ENCODE assay signal across 1 cellular context in the genomic region with DNA sequence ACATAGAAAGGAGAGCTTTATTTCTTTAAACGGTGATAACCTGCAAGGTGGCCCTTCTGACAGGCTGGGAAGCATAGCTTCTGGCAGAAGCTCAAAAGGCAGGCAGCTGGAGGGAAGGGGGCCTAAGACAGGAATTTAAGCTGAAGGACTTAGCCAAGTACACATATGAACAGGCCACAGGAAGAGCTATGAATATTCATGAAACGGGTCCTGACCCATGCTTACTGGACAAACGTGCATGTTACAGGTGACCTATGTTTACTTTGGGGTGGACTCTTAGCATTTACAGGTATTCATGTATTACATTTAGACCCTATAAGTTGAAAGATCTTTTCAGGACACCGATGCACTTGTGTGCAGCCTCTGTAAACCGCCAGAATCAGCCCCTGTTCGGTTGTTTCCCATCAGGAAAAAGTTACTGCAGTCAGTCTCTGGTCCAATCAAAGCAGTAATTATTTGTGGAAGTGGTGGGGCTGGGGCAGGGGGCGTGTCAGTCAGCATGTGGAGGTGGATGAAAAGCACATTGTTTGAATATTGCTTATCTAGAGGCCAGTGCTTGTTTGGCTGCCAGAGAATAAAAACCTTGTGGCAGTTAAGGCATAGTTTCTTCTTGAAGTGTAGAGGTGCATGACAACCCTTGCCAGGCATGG.
TF ChIP-seq lines count a peak whose summit lies in the region.

No MANE protein-coding gene starts in this region.

TF ChIP-seq in HepG2, 621 proteins besides CTCF, POLR2A, EP300 and RAD21 (continued from another document and continues in another):
- TF ChIP-seq ZNF232 (CRISPR knock-in tag; IDR thresholded peaks at IDR 0.05; ENCODE audit: borderline replicate concordance) = no peak
- TF ChIP-seq, protein P1, sequence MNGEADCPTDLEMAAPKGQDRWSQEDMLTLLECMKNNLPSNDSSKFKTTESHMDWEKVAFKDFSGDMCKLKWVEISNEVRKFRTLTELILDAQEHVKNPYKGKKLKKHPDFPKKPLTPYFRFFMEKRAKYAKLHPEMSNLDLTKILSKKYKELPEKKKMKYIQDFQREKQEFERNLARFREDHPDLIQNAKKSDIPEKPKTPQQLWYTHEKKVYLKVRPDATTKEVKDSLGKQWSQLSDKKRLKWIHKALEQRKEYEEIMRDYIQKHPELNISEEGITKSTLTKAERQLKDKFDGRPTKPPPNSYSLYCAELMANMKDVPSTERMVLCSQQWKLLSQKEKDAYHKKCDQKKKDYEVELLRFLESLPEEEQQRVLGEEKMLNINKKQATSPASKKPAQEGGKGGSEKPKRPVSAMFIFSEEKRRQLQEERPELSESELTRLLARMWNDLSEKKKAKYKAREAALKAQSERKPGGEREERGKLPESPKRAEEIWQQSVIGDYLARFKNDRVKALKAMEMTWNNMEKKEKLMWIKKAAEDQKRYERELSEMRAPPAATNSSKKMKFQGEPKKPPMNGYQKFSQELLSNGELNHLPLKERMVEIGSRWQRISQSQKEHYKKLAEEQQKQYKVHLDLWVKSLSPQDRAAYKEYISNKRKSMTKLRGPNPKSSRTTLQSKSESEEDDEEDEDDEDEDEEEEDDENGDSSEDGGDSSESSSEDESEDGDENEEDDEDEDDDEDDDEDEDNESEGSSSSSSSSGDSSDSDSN (CRISPR knock-in tag; IDR thresholded peaks at IDR 0.05) = 0 out of 2 replicates have a peak, but pooled peaks have one; percentile 33
- no peak for TF ChIP-seq RFXAP (CRISPR knock-in tag; IDR thresholded peaks at IDR 0.05; ENCODE audit: borderline replicate concordance)
- TF ChIP-seq, protein P2, sequence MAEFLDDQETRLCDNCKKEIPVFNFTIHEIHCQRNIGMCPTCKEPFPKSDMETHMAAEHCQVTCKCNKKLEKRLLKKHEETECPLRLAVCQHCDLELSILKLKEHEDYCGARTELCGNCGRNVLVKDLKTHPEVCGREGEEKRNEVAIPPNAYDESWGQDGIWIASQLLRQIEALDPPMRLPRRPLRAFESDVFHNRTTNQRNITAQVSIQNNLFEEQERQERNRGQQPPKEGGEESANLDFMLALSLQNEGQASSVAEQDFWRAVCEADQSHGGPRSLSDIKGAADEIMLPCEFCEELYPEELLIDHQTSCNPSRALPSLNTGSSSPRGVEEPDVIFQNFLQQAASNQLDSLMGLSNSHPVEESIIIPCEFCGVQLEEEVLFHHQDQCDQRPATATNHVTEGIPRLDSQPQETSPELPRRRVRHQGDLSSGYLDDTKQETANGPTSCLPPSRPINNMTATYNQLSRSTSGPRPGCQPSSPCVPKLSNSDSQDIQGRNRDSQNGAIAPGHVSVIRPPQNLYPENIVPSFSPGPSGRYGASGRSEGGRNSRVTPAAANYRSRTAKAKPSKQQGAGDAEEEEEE (CRISPR knock-in tag; IDR thresholded peaks at IDR 0.05; ENCODE audit: borderline replicate concordance) = no peak
- TF ChIP-seq, protein P3, sequence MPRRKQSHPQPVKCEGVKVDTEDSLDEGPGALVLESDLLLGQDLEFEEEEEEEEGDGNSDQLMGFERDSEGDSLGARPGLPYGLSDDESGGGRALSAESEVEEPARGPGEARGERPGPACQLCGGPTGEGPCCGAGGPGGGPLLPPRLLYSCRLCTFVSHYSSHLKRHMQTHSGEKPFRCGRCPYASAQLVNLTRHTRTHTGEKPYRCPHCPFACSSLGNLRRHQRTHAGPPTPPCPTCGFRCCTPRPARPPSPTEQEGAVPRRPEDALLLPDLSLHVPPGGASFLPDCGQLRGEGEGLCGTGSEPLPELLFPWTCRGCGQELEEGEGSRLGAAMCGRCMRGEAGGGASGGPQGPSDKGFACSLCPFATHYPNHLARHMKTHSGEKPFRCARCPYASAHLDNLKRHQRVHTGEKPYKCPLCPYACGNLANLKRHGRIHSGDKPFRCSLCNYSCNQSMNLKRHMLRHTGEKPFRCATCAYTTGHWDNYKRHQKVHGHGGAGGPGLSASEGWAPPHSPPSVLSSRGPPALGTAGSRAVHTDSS (CRISPR knock-in tag; conservative IDR thresholded peaks at IDR 0.05) = no peak
- TF ChIP-seq, protein P4, sequence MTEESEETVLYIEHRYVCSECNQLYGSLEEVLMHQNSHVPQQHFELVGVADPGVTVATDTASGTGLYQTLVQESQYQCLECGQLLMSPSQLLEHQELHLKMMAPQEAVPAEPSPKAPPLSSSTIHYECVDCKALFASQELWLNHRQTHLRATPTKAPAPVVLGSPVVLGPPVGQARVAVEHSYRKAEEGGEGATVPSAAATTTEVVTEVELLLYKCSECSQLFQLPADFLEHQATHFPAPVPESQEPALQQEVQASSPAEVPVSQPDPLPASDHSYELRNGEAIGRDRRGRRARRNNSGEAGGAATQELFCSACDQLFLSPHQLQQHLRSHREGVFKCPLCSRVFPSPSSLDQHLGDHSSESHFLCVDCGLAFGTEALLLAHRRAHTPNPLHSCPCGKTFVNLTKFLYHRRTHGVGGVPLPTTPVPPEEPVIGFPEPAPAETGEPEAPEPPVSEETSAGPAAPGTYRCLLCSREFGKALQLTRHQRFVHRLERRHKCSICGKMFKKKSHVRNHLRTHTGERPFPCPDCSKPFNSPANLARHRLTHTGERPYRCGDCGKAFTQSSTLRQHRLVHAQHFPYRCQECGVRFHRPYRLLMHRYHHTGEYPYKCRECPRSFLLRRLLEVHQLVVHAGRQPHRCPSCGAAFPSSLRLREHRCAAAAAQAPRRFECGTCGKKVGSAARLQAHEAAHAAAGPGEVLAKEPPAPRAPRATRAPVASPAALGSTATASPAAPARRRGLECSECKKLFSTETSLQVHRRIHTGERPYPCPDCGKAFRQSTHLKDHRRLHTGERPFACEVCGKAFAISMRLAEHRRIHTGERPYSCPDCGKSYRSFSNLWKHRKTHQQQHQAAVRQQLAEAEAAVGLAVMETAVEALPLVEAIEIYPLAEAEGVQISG (CRISPR knock-in tag; IDR thresholded peaks at IDR 0.05) = no peak
- TF ChIP-seq RXRB (CRISPR knock-in tag; IDR thresholded peaks at IDR 0.05; ENCODE audit: borderline replicate concordance) = peak; percentile 16; the same call in 1 of the 2 replicates
- TF ChIP-seq ZNF256 (CRISPR knock-in tag; conservative IDR thresholded peaks at IDR 0.05) = no peak
- TF ChIP-seq, protein P5, sequence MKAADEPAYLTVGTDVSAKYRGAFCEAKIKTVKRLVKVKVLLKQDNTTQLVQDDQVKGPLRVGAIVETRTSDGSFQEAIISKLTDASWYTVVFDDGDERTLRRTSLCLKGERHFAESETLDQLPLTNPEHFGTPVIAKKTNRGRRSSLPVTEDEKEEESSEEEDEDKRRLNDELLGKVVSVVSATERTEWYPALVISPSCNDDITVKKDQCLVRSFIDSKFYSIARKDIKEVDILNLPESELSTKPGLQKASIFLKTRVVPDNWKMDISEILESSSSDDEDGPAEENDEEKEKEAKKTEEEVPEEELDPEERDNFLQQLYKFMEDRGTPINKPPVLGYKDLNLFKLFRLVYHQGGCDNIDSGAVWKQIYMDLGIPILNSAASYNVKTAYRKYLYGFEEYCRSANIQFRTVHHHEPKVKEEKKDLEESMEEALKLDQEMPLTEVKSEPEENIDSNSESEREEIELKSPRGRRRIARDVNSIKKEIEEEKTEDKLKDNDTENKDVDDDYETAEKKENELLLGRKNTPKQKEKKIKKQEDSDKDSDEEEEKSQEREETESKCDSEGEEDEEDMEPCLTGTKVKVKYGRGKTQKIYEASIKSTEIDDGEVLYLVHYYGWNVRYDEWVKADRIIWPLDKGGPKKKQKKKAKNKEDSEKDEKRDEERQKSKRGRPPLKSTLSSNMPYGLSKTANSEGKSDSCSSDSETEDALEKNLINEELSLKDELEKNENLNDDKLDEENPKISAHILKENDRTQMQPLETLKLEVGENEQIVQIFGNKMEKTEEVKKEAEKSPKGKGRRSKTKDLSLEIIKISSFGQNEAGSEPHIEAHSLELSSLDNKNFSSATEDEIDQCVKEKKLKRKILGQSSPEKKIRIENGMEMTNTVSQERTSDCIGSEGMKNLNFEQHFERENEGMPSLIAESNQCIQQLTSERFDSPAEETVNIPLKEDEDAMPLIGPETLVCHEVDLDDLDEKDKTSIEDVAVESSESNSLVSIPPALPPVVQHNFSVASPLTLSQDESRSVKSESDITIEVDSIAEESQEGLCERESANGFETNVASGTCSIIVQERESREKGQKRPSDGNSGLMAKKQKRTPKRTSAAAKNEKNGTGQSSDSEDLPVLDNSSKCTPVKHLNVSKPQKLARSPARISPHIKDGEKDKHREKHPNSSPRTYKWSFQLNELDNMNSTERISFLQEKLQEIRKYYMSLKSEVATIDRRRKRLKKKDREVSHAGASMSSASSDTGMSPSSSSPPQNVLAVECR (CRISPR knock-in tag; IDR thresholded peaks at IDR 0.05; ENCODE audit: borderline replicate concordance) = no peak
- no peak for TF ChIP-seq PHF5A (CRISPR knock-in tag; IDR thresholded peaks at IDR 0.05; ENCODE audit: low read depth, unreplicated experiment)
- TF ChIP-seq, protein P6, sequence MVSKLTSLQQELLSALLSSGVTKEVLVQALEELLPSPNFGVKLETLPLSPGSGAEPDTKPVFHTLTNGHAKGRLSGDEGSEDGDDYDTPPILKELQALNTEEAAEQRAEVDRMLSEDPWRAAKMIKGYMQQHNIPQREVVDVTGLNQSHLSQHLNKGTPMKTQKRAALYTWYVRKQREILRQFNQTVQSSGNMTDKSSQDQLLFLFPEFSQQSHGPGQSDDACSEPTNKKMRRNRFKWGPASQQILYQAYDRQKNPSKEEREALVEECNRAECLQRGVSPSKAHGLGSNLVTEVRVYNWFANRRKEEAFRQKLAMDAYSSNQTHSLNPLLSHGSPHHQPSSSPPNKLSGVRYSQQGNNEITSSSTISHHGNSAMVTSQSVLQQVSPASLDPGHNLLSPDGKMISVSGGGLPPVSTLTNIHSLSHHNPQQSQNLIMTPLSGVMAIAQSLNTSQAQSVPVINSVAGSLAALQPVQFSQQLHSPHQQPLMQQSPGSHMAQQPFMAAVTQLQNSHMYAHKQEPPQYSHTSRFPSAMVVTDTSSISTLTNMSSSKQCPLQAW (CRISPR knock-in tag; IDR thresholded peaks at IDR 0.05) = peak; percentile 61; the same call in 1 of the 2 replicates
- TF ChIP-seq SP5 (CRISPR knock-in tag; IDR thresholded peaks at IDR 0.05; ENCODE audit: borderline replicate concordance, low read depth) = 0 out of 2 replicates have a peak, but pooled peaks have one; percentile 40
- peak; percentile 63; the same call in 1 of the 2 replicates for TF ChIP-seq ZNF430 (CRISPR knock-in tag; IDR thresholded peaks at IDR 0.05)
- TF ChIP-seq CC2D1A (CRISPR knock-in tag; IDR thresholded peaks at IDR 0.05) = no peak
- no peak for TF ChIP-seq ZNF841 (CRISPR knock-in tag; IDR thresholded peaks at IDR 0.05; ENCODE audit: borderline replicate concordance)
- TF ChIP-seq ARNT (IDR thresholded peaks at IDR 0.05) = no peak
- TF ChIP-seq SNAPC2 (CRISPR knock-in tag; IDR thresholded peaks at IDR 0.05) = 0 out of 2 replicates have a peak, but pooled peaks have one; percentile 2
- TF ChIP-seq, protein P7, sequence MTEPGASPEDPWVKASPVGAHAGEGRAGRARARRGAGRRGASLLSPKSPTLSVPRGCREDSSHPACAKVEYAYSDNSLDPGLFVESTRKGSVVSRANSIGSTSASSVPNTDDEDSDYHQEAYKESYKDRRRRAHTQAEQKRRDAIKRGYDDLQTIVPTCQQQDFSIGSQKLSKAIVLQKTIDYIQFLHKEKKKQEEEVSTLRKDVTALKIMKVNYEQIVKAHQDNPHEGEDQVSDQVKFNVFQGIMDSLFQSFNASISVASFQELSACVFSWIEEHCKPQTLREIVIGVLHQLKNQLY (CRISPR knock-in tag; IDR thresholded peaks at IDR 0.05) = no peak
- TF ChIP-seq ZSCAN12 (CRISPR knock-in tag; IDR thresholded peaks at IDR 0.05) = no peak
- TF ChIP-seq ZBTB7B (CRISPR knock-in tag; IDR thresholded peaks at IDR 0.05) = no peak
- no peak for TF ChIP-seq SSRP1 (CRISPR knock-in tag; IDR thresholded peaks at IDR 0.05)
- TF ChIP-seq, protein P8, sequence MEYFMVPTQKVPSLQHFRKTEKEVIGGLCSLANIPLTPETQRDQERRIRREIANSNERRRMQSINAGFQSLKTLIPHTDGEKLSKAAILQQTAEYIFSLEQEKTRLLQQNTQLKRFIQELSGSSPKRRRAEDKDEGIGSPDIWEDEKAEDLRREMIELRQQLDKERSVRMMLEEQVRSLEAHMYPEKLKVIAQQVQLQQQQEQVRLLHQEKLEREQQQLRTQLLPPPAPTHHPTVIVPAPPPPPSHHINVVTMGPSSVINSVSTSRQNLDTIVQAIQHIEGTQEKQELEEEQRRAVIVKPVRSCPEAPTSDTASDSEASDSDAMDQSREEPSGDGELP (IDR thresholded peaks at IDR 0.05; ENCODE audit: borderline replicate concordance, low read depth) = 0 out of 2 replicates have a peak, but pooled peaks have one; percentile 38
- no peak for TF ChIP-seq IRF2 (CRISPR knock-in tag; IDR thresholded peaks at IDR 0.05)
- TF ChIP-seq FOXA1 (IDR thresholded peaks at IDR 0.05) = no peak
- TF ChIP-seq FOXA1 (CRISPR knock-in tag; IDR thresholded peaks at IDR 0.05) = peak; percentile 81
- no peak for TF ChIP-seq RELA (CRISPR knock-in tag; IDR thresholded peaks at IDR 0.05)
- TF ChIP-seq GFI1 (CRISPR knock-in tag; IDR thresholded peaks at IDR 0.05; ENCODE audit: borderline replicate concordance) = no peak
- TF ChIP-seq HDAC1 (CRISPR knock-in tag; IDR thresholded peaks at IDR 0.05) = 0 out of 2 replicates have a peak, but pooled peaks have one; percentile 25
- peak; percentile 65 for TF ChIP-seq XRCC5 (optimal IDR thresholded peaks at IDR 0.05; ENCODE audit: low read length)
- TF ChIP-seq, protein P9, sequence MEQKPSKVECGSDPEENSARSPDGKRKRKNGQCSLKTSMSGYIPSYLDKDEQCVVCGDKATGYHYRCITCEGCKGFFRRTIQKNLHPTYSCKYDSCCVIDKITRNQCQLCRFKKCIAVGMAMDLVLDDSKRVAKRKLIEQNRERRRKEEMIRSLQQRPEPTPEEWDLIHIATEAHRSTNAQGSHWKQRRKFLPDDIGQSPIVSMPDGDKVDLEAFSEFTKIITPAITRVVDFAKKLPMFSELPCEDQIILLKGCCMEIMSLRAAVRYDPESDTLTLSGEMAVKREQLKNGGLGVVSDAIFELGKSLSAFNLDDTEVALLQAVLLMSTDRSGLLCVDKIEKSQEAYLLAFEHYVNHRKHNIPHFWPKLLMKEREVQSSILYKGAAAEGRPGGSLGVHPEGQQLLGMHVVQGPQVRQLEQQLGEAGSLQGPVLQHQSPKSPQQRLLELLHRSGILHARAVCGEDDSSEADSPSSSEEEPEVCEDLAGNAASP (CRISPR knock-in tag; IDR thresholded peaks at IDR 0.05; ENCODE audit: borderline replicate concordance) = no peak
- 0 out of 2 replicates have a peak, but pooled peaks have one; percentile 43 for TF ChIP-seq ZSCAN25 (CRISPR knock-in tag; IDR thresholded peaks at IDR 0.05)
- TF ChIP-seq GTF2F1 (IDR thresholded peaks at IDR 0.05; ENCODE audit: low read length) = no peak
- no peak for TF ChIP-seq NONO (IDR thresholded peaks at IDR 0.05)
- TF ChIP-seq NONO (CRISPR knock-in tag; conservative IDR thresholded peaks at IDR 0.05) = no peak
- TF ChIP-seq ZSCAN20 (CRISPR knock-in tag; IDR thresholded peaks at IDR 0.05; ENCODE audit: borderline replicate concordance) = no peak
- TF ChIP-seq SMAD9 (CRISPR knock-in tag; IDR thresholded peaks at IDR 0.05) = no peak
- no peak for TF ChIP-seq ZFYVE20 (CRISPR knock-in tag; IDR thresholded peaks at IDR 0.05; ENCODE audit: borderline replicate concordance, low read depth)
- 0 out of 2 replicates have a peak, but pooled peaks have one; percentile 7 for TF ChIP-seq NCOA2 (CRISPR knock-in tag; IDR thresholded peaks at IDR 0.05)
- TF ChIP-seq ZNF709 (CRISPR knock-in tag; IDR thresholded peaks at IDR 0.05) = no peak
- TF ChIP-seq ZNF282 (IDR thresholded peaks at IDR 0.05; ENCODE audit: partially characterized antibody) = no peak
- TF ChIP-seq ZFP37 (CRISPR knock-in tag; IDR thresholded peaks at IDR 0.05; ENCODE audit: borderline replicate concordance) = no peak
- peak; percentile 71; the same call in 1 of the 2 replicates for TF ChIP-seq TGIF2 (CRISPR knock-in tag; IDR thresholded peaks at IDR 0.05)
